8 cellular contexts compared by ENCODE assay signal in the genomic region with DNA sequence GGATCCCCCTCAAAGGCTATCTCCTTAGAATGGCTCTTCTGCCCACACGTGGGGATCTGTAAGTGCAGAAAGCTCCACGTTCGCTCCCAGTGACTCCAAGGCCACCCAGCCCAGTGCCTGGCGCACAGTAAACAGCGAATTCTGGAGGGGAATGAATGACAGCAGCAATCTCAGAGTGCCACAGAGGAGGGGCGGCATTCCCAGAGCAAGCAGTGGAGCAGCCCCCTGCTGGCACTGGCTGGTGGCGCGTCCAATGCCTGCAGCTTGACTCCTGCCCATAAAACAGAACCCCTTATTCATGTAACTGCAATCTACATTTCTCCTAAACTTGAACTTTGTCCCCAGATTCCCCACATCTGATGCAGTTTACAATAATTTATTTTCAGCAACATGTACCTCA. TPM values are rescaled to one million over a fixed set of nuclear protein-coding genes. Genes with fewer than 3 reads are reported as not detected.
DNase-seq lines count a peak whose midpoint lies in the region; ATAC-seq and TF ChIP-seq lines count a peak whose summit lies in the region.

No MANE protein-coding gene starts in this region.

- peak; percentile 64 for TF ChIP-seq CTCF in AG04449 (IDR thresholded peaks at IDR 0.05; ENCODE audit: insufficient read depth, low read length, missing control alignments)
- TF ChIP-seq CTCF in GM12865 (IDR thresholded peaks at IDR 0.05; ENCODE audit: insufficient read depth, low read depth, low read length, missing control alignments): peak; percentile 45
- peak; percentile 55 for TF ChIP-seq CTCF in foreskin keratinocyte (conservative IDR thresholded peaks at IDR 0.05)

- POLR2A ChIA-PET in AG04449 (lab: Yijun Ruan, JAX): no interaction called here

- H3K4me1 ChIP-seq in foreskin keratinocyte: no peaks in the 10 kb centered on the region

- peaks cover 73% of the 10 kb centered on the region for H3K27me3 ChIP-seq in foreskin keratinocyte

- H3K27ac ChIP-seq in foreskin keratinocyte: no peak overlapping the region

- H3K4me3 ChIP-seq in AG04449 (ENCODE audit: low read depth, low read length) (no peak overlapping the region), GM12865 (ENCODE audit: low read depth, low read length) (no peak overlapping the region)

- DNase-seq in AG04449 (ENCODE audit: low read depth, low spot score): no peak
- DNase-seq in GM12865 (ENCODE audit: low read depth): no peak
- DNase-seq in RPMI7951 (ENCODE audit: low read depth): peak; percentile 13
- DNase-seq in foreskin keratinocyte: no peak
- DNase-seq in GM03348 (ENCODE audit: low spot score): no peak
- DNase-seq in nucleus accumbens (lab: John Stamatoyannopoulos, UW): no peak

- ATAC-seq in foreskin keratinocyte (peak; percentile 53), GM19328 (IDR thresholded peaks at IDR 0.05; ENCODE audit: unreplicated experiment) (no peak), HG03442 (IDR thresholded peaks at IDR 0.05; ENCODE audit: unreplicated experiment) (no peak)

- CTCF ChIA-PET in AG04449 (lab: Yijun Ruan, JAX): interaction anchor here (1.1 to 1.2 kb wide), 2 partner anchors 26 to 123 kb away, joined by 3 read pairs; no protein-coding TSS in a partner anchor

RNA-seq across cellular contexts. Expression of a gene that starts 6.9 kb away (rescaled TPM):
- total RNA-seq in RPMI7951 (2014; rRNA removed; shearing (Covaris generic)): not detected in 2 replicates
- total RNA-seq in foreskin keratinocyte: not detected in 2 replicates
- not detected in 2 replicates for polyA plus RNA-seq in foreskin keratinocyte
